1 cellular context compared by ENCODE assay signal in genomic region chr10:117492504-117492903, GRCh38.
TF ChIP-seq lines count a peak whose summit lies in the region.

No MANE protein-coding gene starts in this region.

TF ChIP-seq in GM12878, 131 proteins besides CTCF, POLR2A, EP300 and RAD21 (continued from another document):
- TF ChIP-seq, protein P1, sequence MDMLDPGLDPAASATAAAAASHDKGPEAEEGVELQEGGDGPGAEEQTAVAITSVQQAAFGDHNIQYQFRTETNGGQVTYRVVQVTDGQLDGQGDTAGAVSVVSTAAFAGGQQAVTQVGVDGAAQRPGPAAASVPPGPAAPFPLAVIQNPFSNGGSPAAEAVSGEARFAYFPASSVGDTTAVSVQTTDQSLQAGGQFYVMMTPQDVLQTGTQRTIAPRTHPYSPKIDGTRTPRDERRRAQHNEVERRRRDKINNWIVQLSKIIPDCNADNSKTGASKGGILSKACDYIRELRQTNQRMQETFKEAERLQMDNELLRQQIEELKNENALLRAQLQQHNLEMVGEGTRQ (IDR thresholded peaks at IDR 0.05; ENCODE audit: borderline replicate concordance, low read depth, low read length) = peak; percentile 14; the same call in 1 of the 2 replicates
- TF ChIP-seq SMAD1 (IDR thresholded peaks at IDR 0.05; ENCODE audit: low read depth, partially characterized antibody) (no peak), EED (IDR thresholded peaks at IDR 0.05; ENCODE audit: low read depth) (no peak), SMAD5 (IDR thresholded peaks at IDR 0.05; ENCODE audit: low read depth) (no peak), BHLHE40 (IDR thresholded peaks at IDR 0.05; ENCODE audit: borderline replicate concordance in 1 of 2, low read depth in 2 of 2, low read length in 1 of 2) (peak; percentile 47 to 63; a peak in 1 of 4 replicates), POU2F2 (IDR thresholded peaks at IDR 0.05; ENCODE audit: borderline replicate concordance, low read depth, low read length) (peak; percentile 90; the same call in 1 of the 3 replicates), E2F4 (IDR thresholded peaks at IDR 0.05; ENCODE audit: low read depth, low read length) (no peak), EZH2 (IDR thresholded peaks at IDR 0.05; ENCODE audit: borderline replicate concordance, control insufficient read depth, low read depth, low read length) (no peak), RAD51 (IDR thresholded peaks at IDR 0.05) (peak; percentile 74; the same call in 1 of the 2 replicates)
